ENCODE assay signal across 35 cellular contexts in genomic region chr6:7367408-7367807, GRCh38. TPM values are rescaled to one million over a fixed set of nuclear protein-coding genes. Genes with fewer than 3 reads are reported as not detected.
DNase-seq lines count a peak whose midpoint lies in the region; FAIRE-seq and TF ChIP-seq lines count a peak whose summit lies in the region.
"Had no signal": no experiment of that assay in that cellular context is flagged by ENCODE, and none has a peak within 500 bp of the region (broad histone marks: within the 10 kb centered on the region; RNA-seq: fewer than 3 reads in every experiment).

No MANE protein-coding gene starts in this region.

- no peak overlapping the region for H3K27ac ChIP-seq in HEK293 (ENCODE audit: extremely low read depth, low read depth, low read length)
- H3K27ac ChIP-seq in small intestine (ENCODE audit: low read depth in 1 of 2, low read length in 1 of 2): no peak overlapping the region
- no peak overlapping the region for H3K27ac ChIP-seq in osteoblast (ENCODE audit: low read depth, low read length)
- H3K27ac ChIP-seq: 22Rv1; A549; BLaER1; BLaER1 treated with 17β-estradiol and CSF1 and Interleukin-3, amounts not matched to agents 10 nM and 100 nM; C4-2B had no signal

- H3K4me3 ChIP-seq in HEK293 (ENCODE audit: low read depth, low read length) (no peak overlapping the region), bronchial epithelial cell (ENCODE audit: low read depth, low read length) (no peak overlapping the region), small intestine (ENCODE audit: low read depth in 1 of 2, low read length in 2 of 2) (no peak overlapping the region), osteoblast (ENCODE audit: insufficient read depth, low read length) (no peak overlapping the region)
- H3K4me3 ChIP-seq: A549; BLaER1; BLaER1 treated with 17β-estradiol and CSF1 and Interleukin-3, amounts not matched to agents 10 nM and 100 nM had no signal

- no peaks in the 10 kb centered on the region for H3K4me1 ChIP-seq in HEK293 (ENCODE audit: control insufficient read depth, insufficient read depth, low read length)
- no peaks in the 10 kb centered on the region for H3K4me1 ChIP-seq in small intestine (ENCODE audit: control insufficient read depth in 2 of 2, insufficient read depth in 1 of 2, low read depth in 1 of 2, low read length in 1 of 2)
- no peaks in the 10 kb centered on the region for H3K4me1 ChIP-seq in osteoblast (ENCODE audit: insufficient read depth, low read length)
- H3K4me1 ChIP-seq: A549; BE2C; BLaER1; BLaER1 treated with 17β-estradiol and CSF1 and Interleukin-3, amounts not matched to agents 10 nM and 100 nM; Caco-2 had no signal

- H2AFZ ChIP-seq in osteoblast (ENCODE audit: low read length): no peak overlapping the region

- CTCF ChIA-PET in HEK293 (lab: Yijun Ruan, JAX): interaction anchor here (1.0 to 1.6 kb wide), 2 partner anchors 8 to 29 kb away, joined by 3 to 4 read pairs; no protein-coding TSS in a partner anchor

- DNase-seq in bronchial epithelial cell (ENCODE audit: low read depth) (no peak), small intestine (no peak), osteoblast (ENCODE audit: insufficient read length, low spot score, missing footprints) (no peak)
- DNase-seq: 8988T; ACHN; AML-193; BE2C; C1 segment of cervical spinal cord; Caco-2; Calu3; CD4-positive, alpha-beta memory T cell; CD4-positive, alpha-beta T cell; CD4-positive, CD25-positive, alpha-beta regulatory T cell; CD8-positive, alpha-beta memory T cell; CD8-positive, alpha-beta T cell; COR-L47; DMS 273 treated with DMSO at 0.1 percent for 48 hours; DMS153; DMS53; DMS79; DMS79 treated with DMSO at 0.1 percent for 48 hours; DND-41; EL had no signal

- POLR2A ChIA-PET in HEK293 (lab: Yijun Ruan, JAX): no interaction called here

- H3K36me3 ChIP-seq in HEK293 (ENCODE audit: control insufficient read depth in 2 of 2, insufficient read depth in 1 of 2, low read length in 2 of 2) (no peaks in the 10 kb centered on the region), bronchial epithelial cell (ENCODE audit: control insufficient read depth, insufficient read depth, low read length) (no peaks in the 10 kb centered on the region), small intestine (ENCODE audit: control insufficient read depth in 2 of 2, insufficient read depth in 2 of 2, low read length in 2 of 2) (no peaks in the 10 kb centered on the region), osteoblast (ENCODE audit: insufficient read depth, low read length) (no peaks in the 10 kb centered on the region)
- H3K36me3 ChIP-seq: BE2C; BLaER1; BLaER1 treated with 17β-estradiol and CSF1 and Interleukin-3, amounts not matched to agents 10 nM and 100 nM had no signal

- TF ChIP-seq CTCF in HEK293 (tag by site-specific recombination; IDR thresholded peaks at IDR 0.05) (no peak), bronchial epithelial cell (IDR thresholded peaks at IDR 0.05; ENCODE audit: insufficient read depth, low read length, severe bottlenecking) (no peak), osteoblast (IDR thresholded peaks at IDR 0.05; ENCODE audit: extremely low read depth, low read depth, low read length) (no peak)

- no peak overlapping the region for H3K4me2 ChIP-seq in osteoblast (ENCODE audit: insufficient read depth, low read length)
- H3K4me2 ChIP-seq: A549; BLaER1; BLaER1 treated with 17β-estradiol and CSF1 and Interleukin-3, amounts not matched to agents 10 nM and 100 nM had no signal

- H3K79me2 ChIP-seq in osteoblast (ENCODE audit: insufficient read depth, low read length): no peaks in the 10 kb centered on the region

- 86 to 91% (median 88%) methylated on average over 7 of the region's 7 CpGs for WGBS in small intestine, 3 donors

- FAIRE-seq in bronchial epithelial cell (lab: Jason Lieb, UNC) (peak; percentile 40), small intestine (lab: Jason Lieb, UNC) (no peak)
- FAIRE-seq: A204.1, A549, D721Med had no signal

- H3K27me3 ChIP-seq in bronchial epithelial cell (ENCODE audit: control insufficient read depth, insufficient read depth, low read length) (no peaks in the 10 kb centered on the region), small intestine (ENCODE audit: control insufficient read depth in 2 of 2, insufficient read depth in 2 of 2, low read length in 2 of 2) (no peaks in the 10 kb centered on the region), osteoblast (ENCODE audit: insufficient read depth, low read length) (no peaks in the 10 kb centered on the region)
- H3K27me3 ChIP-seq: BLaER1; BLaER1 treated with 17β-estradiol and CSF1 and Interleukin-3, amounts not matched to agents 10 nM and 100 nM had no signal

- no peaks in the 10 kb centered on the region for H4K20me1 ChIP-seq in osteoblast (ENCODE audit: insufficient read depth, low read length)
- H4K20me1 ChIP-seq: BLaER1; BLaER1 treated with 17β-estradiol and CSF1 and Interleukin-3, amounts not matched to agents 10 nM and 100 nM had no signal

- no peaks in the 10 kb centered on the region for H3K9me3 ChIP-seq in HEK293 (ENCODE audit: control insufficient read depth, insufficient read depth, low read depth, low read length)
- H3K9me3 ChIP-seq in small intestine (ENCODE audit: control insufficient read depth, low read depth): no peaks in the 10 kb centered on the region
- no peaks in the 10 kb centered on the region for H3K9me3 ChIP-seq in osteoblast (ENCODE audit: low read depth, low read length)
- H3K9me3 ChIP-seq: A549; BE2C; BLaER1; BLaER1 treated with 17β-estradiol and CSF1 and Interleukin-3, amounts not matched to agents 10 nM and 100 nM; Caco-2 had no signal

TF ChIP-seq in HEK293, 187 proteins besides CTCF, POLR2A, EP300 and RAD21:
- TF ChIP-seq, protein P1, sequence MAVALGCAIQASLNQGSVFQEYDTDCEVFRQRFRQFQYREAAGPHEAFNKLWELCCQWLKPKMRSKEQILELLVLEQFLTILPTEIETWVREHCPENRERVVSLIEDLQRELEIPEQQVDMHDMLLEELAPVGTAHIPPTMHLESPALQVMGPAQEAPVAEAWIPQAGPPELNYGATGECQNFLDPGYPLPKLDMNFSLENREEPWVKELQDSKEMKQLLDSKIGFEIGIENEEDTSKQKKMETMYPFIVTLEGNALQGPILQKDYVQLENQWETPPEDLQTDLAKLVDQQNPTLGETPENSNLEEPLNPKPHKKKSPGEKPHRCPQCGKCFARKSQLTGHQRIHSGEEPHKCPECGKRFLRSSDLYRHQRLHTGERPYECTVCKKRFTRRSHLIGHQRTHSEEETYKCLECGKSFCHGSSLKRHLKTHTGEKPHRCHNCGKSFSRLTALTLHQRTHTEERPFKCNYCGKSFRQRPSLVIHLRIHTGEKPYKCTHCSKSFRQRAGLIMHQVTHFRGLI (tag by site-specific recombination; IDR thresholded peaks at IDR 0.05): peak; percentile 93
- no peak for TF ChIP-seq ZNF707 (tag by site-specific recombination; IDR thresholded peaks at IDR 0.05)

RNA-seq across cellular contexts. Expression of gene CAGE1, which starts 22.1 kb away (rescaled TPM):
- 0.13 TPM in 1 of 2 replicates, not detected in the other for total RNA-seq in bronchial epithelial cell
- polyA plus RNA-seq in small intestine: under 1 TPM in 1 of 3 donors, not detected in 2; 0.01 TPM
- under 0.01 TPM in 2 replicates for total RNA-seq in osteoblast
- total RNA-seq: A172, Calu3 had no signal
- polyA plus RNA-seq: AG04450; BJ; CD14-positive monocyte; CD8-positive, alpha-beta memory T cell had no signal

RNA-seq across cellular contexts. Expression of gene RIOK1, which starts 22.2 kb away (rescaled TPM):
- total RNA-seq in bronchial epithelial cell (21.9 and 25.3 TPM in 2 replicates), osteoblast (13.8 and 14.1 TPM in 2 replicates)
- polyA plus RNA-seq in small intestine: 10 to 100 TPM in 1 of 3 donors, 1 to 10 TPM in 2; 6.0 to 12.3 (median 6.2) TPM

RNA-seq across cellular contexts. Expression of gene SSR1, which starts 54.4 kb away (rescaled TPM):
- total RNA-seq in bronchial epithelial cell (36.9 and 54.3 TPM in 2 replicates), osteoblast (89.4 and 108 TPM in 2 replicates)
- polyA plus RNA-seq in small intestine: 10 to 100 TPM in 2 of 3 donors, 1 to 10 TPM in 1; 8.9 to 61.2 (median 12.2) TPM
